ENCODE assay signal across 15 cellular contexts in the genomic region with DNA sequence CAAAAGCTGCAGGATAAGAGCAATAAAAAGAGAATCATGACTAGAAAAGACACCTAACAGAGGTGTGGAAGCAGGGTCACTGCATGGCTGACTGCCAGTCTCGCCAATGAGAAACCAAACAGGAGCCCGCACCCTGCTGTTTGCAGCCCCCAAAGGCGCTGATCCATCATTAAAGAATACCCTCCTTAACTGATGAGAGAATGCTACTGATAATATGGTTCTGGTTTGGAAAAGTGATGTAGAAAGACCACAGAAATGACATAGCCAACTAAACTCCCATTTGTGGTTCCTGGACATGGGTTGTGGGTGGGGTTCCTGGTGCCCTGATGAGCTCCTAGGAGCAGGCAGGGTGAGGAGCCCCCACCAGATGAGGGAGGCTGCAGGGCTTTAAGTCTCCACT.
DNase-seq lines count a peak whose midpoint lies in the region; ATAC-seq and TF ChIP-seq lines count a peak whose summit lies in the region.
"Had no signal": no experiment of that assay in that cellular context is flagged by ENCODE, and none has a peak within 500 bp of the region (broad histone marks: within the 10 kb centered on the region; RNA-seq: fewer than 3 reads in every experiment).

No MANE protein-coding gene starts in this region.

- no peak overlapping the region for H3K4me3 ChIP-seq in left ventricle myocardium inferior
- no peak overlapping the region for H3K4me3 ChIP-seq in body of pancreas
- no peak overlapping the region for H3K4me3 ChIP-seq in trophoblast cell (ENCODE audit: low read depth, low read length)
- no peak overlapping the region for H3K4me3 ChIP-seq in transverse colon
- H3K4me3 ChIP-seq: GM23338, HAP-1, PC-9 had no signal

- H4K91ac ChIP-seq in trophoblast cell (ENCODE audit: low read depth, low read length): no peak overlapping the region

- no peak overlapping the region for H3K4ac ChIP-seq in trophoblast cell (ENCODE audit: low read depth, low read length)

- H3K23ac ChIP-seq in trophoblast cell (ENCODE audit: low read length): no peak overlapping the region

- H2AK5ac ChIP-seq in trophoblast cell (ENCODE audit: low read length): no peak overlapping the region

- H3K18ac ChIP-seq in trophoblast cell (ENCODE audit: low read length): peak overlapping the region; percentile 47

- TF ChIP-seq POLR2A in body of pancreas (IDR thresholded peaks at IDR 0.05) (no peak), transverse colon (IDR thresholded peaks at IDR 0.05) (no peak)

- no peak overlapping the region for H3K4me2 ChIP-seq in trophoblast cell (ENCODE audit: low read length)
- H3K4me2 ChIP-seq: GM23338, PC-9 had no signal

- H3K79me1 ChIP-seq in trophoblast cell (ENCODE audit: low read length): peaks cover under 1% of the 10 kb centered on the region

- ATAC-seq in left cardiac atrium (no peak), body of pancreas (no peak), HG02642 (IDR thresholded peaks at IDR 0.05; ENCODE audit: poor library complexity, unreplicated experiment) (no peak), HG02884 (IDR thresholded peaks at IDR 0.05; ENCODE audit: unreplicated experiment) (no peak)
- ATAC-seq: GM23338 had no signal

- H3K9me3 ChIP-seq in left ventricle myocardium inferior (replicated peaks) (no peaks in the 10 kb centered on the region), body of pancreas (no peaks in the 10 kb centered on the region), trophoblast cell (ENCODE audit: insufficient read depth, low read depth, low read length) (peaks cover 2% of the 10 kb centered on the region), transverse colon (no peaks in the 10 kb centered on the region)
- H3K9me3 ChIP-seq: HAP-1 had no signal

- no peak for TF ChIP-seq EP300 in transverse colon (IDR thresholded peaks at IDR 0.05; ENCODE audit: low read depth)

- peaks cover 87% of the 10 kb centered on the region for H3K4me1 ChIP-seq in left ventricle myocardium inferior
- H3K4me1 ChIP-seq in body of pancreas: peaks cover 63% of the 10 kb centered on the region
- H3K4me1 ChIP-seq in trophoblast cell (ENCODE audit: control insufficient read depth in 1 of 2, insufficient read depth in 2 of 2, low read length in 2 of 2): peaks cover 5 to 8% of the 10 kb centered on the region in 2 experiments
- H3K4me1 ChIP-seq in transverse colon: peaks cover 29 to 70% (median 38%) of the 10 kb centered on the region in 4 donors

- H4K12ac ChIP-seq in trophoblast cell (ENCODE audit: low read depth, low read length): no peak overlapping the region

- WGBS in body of pancreas, 2 donors: 49 to 75% methylated on average over 3 of the region's 3 CpGs
- no CpG with 5 or more reads among the region's 3 CpGs for WGBS in trophoblast cell (ENCODE audit: extremely low coverage, insufficient coverage, insufficient read length)
- 92 to 100% methylated on average over 1 to 3 of the region's 3 CpGs for WGBS in transverse colon (ENCODE audit: low coverage in 1 of 2), 2 donors

- in situ Hi-C loops in transverse colon (cut with MboI; ENCODE audit: low pct_ligation_motif_present in 1 of 4, low pct_unique_long_range_greater_than_20kb in 1 of 4, low sequenced_read_pairs in 3 of 4): no loop called here

- no peak for TF ChIP-seq CTCF in left ventricle myocardium inferior (IDR thresholded peaks at IDR 0.05; ENCODE audit: borderline replicate concordance)
- no peak for TF ChIP-seq CTCF in body of pancreas (IDR thresholded peaks at IDR 0.05)
- no peak for TF ChIP-seq CTCF in transverse colon (IDR thresholded peaks at IDR 0.05)

- intact Hi-C loops in left ventricle myocardium inferior (cut with micrococcal nuclease) (no loop called here), left cardiac atrium (cut with DNase I) (loop anchor here in 1 of 2 donors (10.0 kb wide), 1 partner anchor 90 kb away; no protein-coding TSS in a partner anchor), body of pancreas (cut with DNase I) (no loop called here), transverse colon (cut with DNase I; ENCODE audit: low total_unique reads) (loop anchor here (5.0 kb wide), 1 partner anchor 42 kb away; no protein-coding TSS in a partner anchor)

- H4K8ac ChIP-seq in trophoblast cell (ENCODE audit: low read depth, low read length): no peak overlapping the region

- peak overlapping the region; percentile 82 for H3K27ac ChIP-seq in left ventricle myocardium inferior (replicated peaks)
- peak overlapping the region; percentile 38 to 66 (median 52) for H3K27ac ChIP-seq in body of pancreas
- H3K27ac ChIP-seq in trophoblast cell (ENCODE audit: low read depth, low read length): no peak overlapping the region
- H3K27ac ChIP-seq in transverse colon: peak overlapping the region in 1 of 4 donors; percentile 79
- H3K27ac ChIP-seq: PC-9, RWPE1 had no signal

- H3K36me3 ChIP-seq in left ventricle myocardium inferior (no peaks in the 10 kb centered on the region), body of pancreas (replicated peaks in 1 of 2; ENCODE audit: insufficient read depth in 1 of 2, low read depth in 2 of 2) (no peaks in the 10 kb centered on the region), trophoblast cell (ENCODE audit: control insufficient read depth in 1 of 2, insufficient read depth in 2 of 2, low read length in 2 of 2) (peaks cover 40 to 61% of the 10 kb centered on the region in 2 experiments), transverse colon (no peaks in the 10 kb centered on the region)

- no peak overlapping the region for H3K9ac ChIP-seq in trophoblast cell (ENCODE audit: low read length)

- H2BK12ac ChIP-seq in trophoblast cell (ENCODE audit: low read length): no peak overlapping the region

- no peak overlapping the region for H2BK120ac ChIP-seq in trophoblast cell (ENCODE audit: insufficient read depth, low read length, poor library complexity)

- no peaks in the 10 kb centered on the region for H3K79me2 ChIP-seq in trophoblast cell (ENCODE audit: control insufficient read depth, insufficient read depth, low read length, poor library complexity)

- H3K27me3 ChIP-seq in left ventricle myocardium inferior (ENCODE audit: low read depth) (no peaks in the 10 kb centered on the region), body of pancreas (no peaks in the 10 kb centered on the region), trophoblast cell (ENCODE audit: insufficient read depth, low read length) (no peaks in the 10 kb centered on the region), transverse colon (no peaks in the 10 kb centered on the region)

- no peak overlapping the region for H2AFZ ChIP-seq in trophoblast cell (ENCODE audit: insufficient read depth, low read length, poor library complexity)
- H2AFZ ChIP-seq: GM23338, PC-9 had no signal

- H2BK5ac ChIP-seq in trophoblast cell (ENCODE audit: low read depth, low read length, poor library complexity): no peak overlapping the region

- no peak overlapping the region for H3K14ac ChIP-seq in trophoblast cell (ENCODE audit: low read length)

- DNase-seq in left ventricle myocardium inferior: no peak
- no peak for DNase-seq in left cardiac atrium
- peak in 1 of 4 donors; percentile 9 for DNase-seq in body of pancreas
- DNase-seq in trophoblast cell: no peak
- peak; percentile 5 for DNase-seq in transverse colon
- DNase-seq in NCI-H345 (lab: John Stamatoyannopoulos, UW): no peak
- DNase-seq: KG1, NCI-H226, NCI-H524 treated with DMSO at 0.1 percent for 48 hours, PC-9 had no signal
